ENCODE assay signal across 24 cellular contexts in genomic region chr2:15435474-15435873, GRCh38.
"Had no signal": no experiment of that assay in that cellular context is flagged by ENCODE, and none has a peak within 500 bp of the region (broad histone marks: within the 10 kb centered on the region; RNA-seq: fewer than 3 reads in every experiment).

No MANE protein-coding gene starts in this region.

- H3K4me1 ChIP-seq: ascending aorta, tibial nerve had no signal

- H3K9me3 ChIP-seq: ascending aorta, tibial nerve had no signal

- DNase-seq: activated CD4-positive, alpha-beta T cell treated with anti-CD3 and anti-CD28 coated beads for 4 hours; activated CD4-positive, alpha-beta T cell treated with anti-CD3 and anti-CD28 coated beads, Interleukin-2, amount 50 U/mL, for 48 hours; activated CD8-positive, alpha-beta memory T cell treated with anti-CD3 and anti-CD28 coated beads for 24 hours; activated effector memory CD4-positive, alpha-beta T cell treated with anti-CD3 and anti-CD28 coated beads, Interleukin-2, amount 50 U/mL, for 16 hours; activated naive CD4-positive, alpha-beta T cell treated with anti-CD3 and anti-CD28 coated beads, Interleukin-2, amount 10 ng/mL, durations not matched to agents 7 days and 5 days; activated naive CD8-positive, alpha-beta T cell treated with anti-CD3 and anti-CD28 coated beads, Interleukin-2, amount 10 ng/mL, durations not matched to agents 7 days and 5 days; caudate nucleus; cortex of kidney; head of caudate nucleus; hypothalamus; kidney glomerular epithelial cell; left ventricle myocardium superior; mammary epithelial cell; midbrain; posterior cingulate gyrus; right cardiac atrium; stimulated activated CD4-positive, alpha-beta T cell treated with anti-CD3 and anti-CD28 coated beads, Interleukin-2, amount 100 ng/mL, for 48 hours; stimulated activated naive CD4-positive, alpha-beta T cell treated with Interleukin-2 at 50 U/mL for 16 hours; SW 1271; T-helper 9 cell had no signal

- H3K4me3 ChIP-seq: ascending aorta, tibial nerve had no signal

- H3K27me3 ChIP-seq: ascending aorta, tibial nerve had no signal

- H3K27ac ChIP-seq: ascending aorta, tibial nerve, VCaP had no signal

- ATAC-seq: left ventricle myocardium superior; natural killer cell treated with Interleukin-12 subunit alpha and Interleukin-12 subunit beta and Interleukin-15 and Interleukin-18, amount 100 ng/mL, for 72 hours; right cardiac atrium had no signal

- H3K36me3 ChIP-seq: tibial nerve had no signal
